In genomic region chr1:177309884-177310283, GRCh38 we compare ENCODE assay signal across 19 cellular contexts.
"Had no signal": no experiment of that assay in that cellular context is flagged by ENCODE, and none has a peak within 500 bp of the region (broad histone marks: within the 10 kb centered on the region; RNA-seq: fewer than 3 reads in every experiment).

No MANE protein-coding gene starts in this region.

- ATAC-seq: left cardiac atrium, lower lobe of right lung, right cardiac atrium, upper lobe of right lung had no signal

- H3K4me3 ChIP-seq: cardiac muscle cell, esophagus muscularis mucosa, left ventricle myocardium inferior, lower lobe of right lung, smooth muscle cell, suprapubic skin, tibial artery, upper lobe of right lung had no signal

- H3K4me1 ChIP-seq: esophagus muscularis mucosa, left ventricle myocardium inferior, lower lobe of right lung, suprapubic skin, tibial artery, upper lobe of right lung had no signal

- H3K27ac ChIP-seq: cardiac muscle cell, epithelial cell of prostate, esophagus muscularis mucosa, left ventricle myocardium inferior, lower lobe of right lung, neutrophil, suprapubic skin, tibial artery, upper lobe of right lung had no signal

- DNase-seq: cortex of kidney; effector memory CD4-positive, alpha-beta T cell; immature natural killer cell; left cardiac atrium; left ventricle myocardium inferior; lower lobe of right lung; mesenchymal stem cell; naive B cell; right cardiac atrium; stimulated activated CD4-positive, alpha-beta T cell treated with anti-CD3 and anti-CD28 coated beads, Interleukin-2, amount 100 ng/mL, for 48 hours; stimulated activated naive CD4-positive, alpha-beta T cell treated with Interleukin-2 at 50 U/mL for 16 hours; tibial artery; upper lobe of right lung had no signal

- H3K9me3 ChIP-seq: esophagus muscularis mucosa, left ventricle myocardium inferior, lower lobe of right lung, neutrophil, suprapubic skin, tibial artery, upper lobe of right lung had no signal

- H3K36me3 ChIP-seq: cardiac muscle cell, esophagus muscularis mucosa, left ventricle myocardium inferior, lower lobe of right lung, neutrophil, suprapubic skin, tibial artery, upper lobe of right lung had no signal

- H3K27me3 ChIP-seq: esophagus muscularis mucosa, neutrophil, suprapubic skin, tibial artery, upper lobe of right lung had no signal

- H3K4me2 ChIP-seq: smooth muscle cell had no signal
